14 cellular contexts compared by ENCODE assay signal in the genomic region with DNA sequence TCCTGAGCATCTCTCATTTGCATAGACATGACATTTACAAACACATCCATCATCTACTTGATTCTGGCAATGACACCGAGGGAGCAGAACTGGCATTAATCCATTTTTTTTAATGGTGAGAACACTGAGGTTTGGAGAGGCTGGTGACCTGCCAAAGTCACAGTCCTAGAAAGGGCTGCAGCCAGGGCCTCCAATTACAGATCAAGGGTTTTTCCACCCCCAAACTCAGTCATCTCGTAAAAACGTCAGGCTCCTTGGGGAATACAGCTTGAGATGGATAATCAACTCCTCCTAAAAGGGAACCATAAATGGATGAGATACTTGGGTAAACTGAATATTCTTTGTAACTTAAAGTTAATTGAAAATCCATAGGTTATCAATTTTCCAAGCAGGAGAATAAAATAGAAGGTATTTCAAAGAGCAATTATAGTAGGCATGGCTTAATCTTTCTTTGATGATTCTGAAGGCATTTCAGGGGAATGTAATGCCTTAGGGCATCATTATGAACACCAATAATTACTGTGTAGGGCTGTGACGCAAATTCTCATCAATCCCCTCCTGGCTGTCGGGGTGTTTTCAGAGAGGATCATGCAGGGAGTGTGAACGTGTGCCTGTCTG. TPM values are rescaled to one million over a fixed set of nuclear protein-coding genes. Genes with fewer than 3 reads are reported as not detected.
DNase-seq lines count a peak whose midpoint lies in the region; ATAC-seq, FAIRE-seq and TF ChIP-seq lines count a peak whose summit lies in the region.
"Had no signal": no experiment of that assay in that cellular context is flagged by ENCODE, and none has a peak within 500 bp of the region (broad histone marks: within the 10 kb centered on the region; RNA-seq: fewer than 3 reads in every experiment).

No MANE protein-coding gene starts in this region.

- H3K9me3 ChIP-seq in T-helper 17 cell (ENCODE audit: control insufficient read depth, low read length, poor library complexity, severe bottlenecking) (no peaks in the 10 kb centered on the region), trophoblast cell (ENCODE audit: insufficient read depth, low read depth, low read length) (no peaks in the 10 kb centered on the region)
- H3K9me3 ChIP-seq: esophagus squamous epithelium had no signal

- no peaks in the 10 kb centered on the region for H3K36me3 Mint-ChIP-seq in T-helper 17 cell (ENCODE audit: low read depth)
- no peaks in the 10 kb centered on the region for H3K36me3 Mint-ChIP-seq in activated T-cell treated with anti-CD3 and anti-CD28 coated beads, Interleukin-2, amount 50 U/mL, for 24 hours (ENCODE audit: low read depth)
- H3K36me3 Mint-ChIP-seq: stimulated activated memory B cell treated with anti-CD40 and anti-IgM and Interleukin-4, amounts not matched to agents 10 μg/mL and 1 μg/mL and 100 μg/mL, for 72 hours had no signal

- peak overlapping the region; percentile 39 for H3K27ac Mint-ChIP-seq in T-helper 17 cell
- no peak overlapping the region for H3K27ac Mint-ChIP-seq in activated T-cell treated with anti-CD3 and anti-CD28 coated beads, Interleukin-2, amount 50 U/mL, for 24 hours
- H3K27ac Mint-ChIP-seq: stimulated activated memory B cell treated with anti-CD40 and anti-IgM and Interleukin-4, amounts not matched to agents 10 μg/mL and 1 μg/mL and 100 μg/mL, for 72 hours had no signal

- H3K4me3 ChIP-seq in NB4 (ENCODE audit: low read depth, low read length) (no peak overlapping the region), trophoblast cell (ENCODE audit: low read depth, low read length) (no peak overlapping the region)
- H3K4me3 ChIP-seq: esophagus squamous epithelium had no signal

- no peak for FAIRE-seq in D721Med (lab: Jason Lieb, UNC)
- FAIRE-seq: keratinocyte had no signal

- H3K9me3 Mint-ChIP-seq in activated T-cell treated with anti-CD3 and anti-CD28 coated beads, Interleukin-2, amount 50 U/mL, for 24 hours = no peaks in the 10 kb centered on the region
- H3K9me3 Mint-ChIP-seq: neural crest cell; stimulated activated memory B cell treated with anti-CD40 and anti-IgM and Interleukin-4, amounts not matched to agents 10 μg/mL and 1 μg/mL and 100 μg/mL, for 72 hours had no signal

- peak overlapping the region; percentile 8 for H2AFZ ChIP-seq in trophoblast cell (ENCODE audit: insufficient read depth, low read length, poor library complexity)

- H3K79me1 ChIP-seq in trophoblast cell (ENCODE audit: low read length) = peaks cover 51% of the 10 kb centered on the region

- no peak overlapping the region for H4K12ac ChIP-seq in trophoblast cell (ENCODE audit: low read depth, low read length)

- peak overlapping the region; percentile 95 for H3K27ac ChIP-seq in trophoblast cell (ENCODE audit: low read depth, low read length)
- H3K27ac ChIP-seq in foreskin keratinocyte = no peak overlapping the region
- H3K27ac ChIP-seq: esophagus squamous epithelium had no signal

- H3K4me1 ChIP-seq in trophoblast cell (ENCODE audit: control insufficient read depth in 1 of 2, insufficient read depth in 2 of 2, low read length in 2 of 2) (peaks cover 33 to 44% of the 10 kb centered on the region in 2 experiments), foreskin keratinocyte (peaks cover under 1% of the 10 kb centered on the region)

- peaks cover 1% of the 10 kb centered on the region for H3K79me2 ChIP-seq in trophoblast cell (ENCODE audit: control insufficient read depth, insufficient read depth, low read length, poor library complexity)

- peak overlapping the region; percentile 80 for H4K91ac ChIP-seq in trophoblast cell (ENCODE audit: low read depth, low read length)

- H3K23ac ChIP-seq in trophoblast cell (ENCODE audit: low read length) = no peak overlapping the region

- no peak overlapping the region for H3K9ac ChIP-seq in trophoblast cell (ENCODE audit: low read length)

- peak overlapping the region; percentile 75 for H2BK12ac ChIP-seq in trophoblast cell (ENCODE audit: low read length)

- peak overlapping the region; percentile 76 for H3K14ac ChIP-seq in trophoblast cell (ENCODE audit: low read length)

- H2BK5ac ChIP-seq in trophoblast cell (ENCODE audit: low read depth, low read length, poor library complexity) = peak overlapping the region; percentile 97

- H3K4me1 Mint-ChIP-seq in T-helper 17 cell = peaks cover 7% of the 10 kb centered on the region
- peaks cover 7% of the 10 kb centered on the region for H3K4me1 Mint-ChIP-seq in activated T-cell treated with anti-CD3 and anti-CD28 coated beads, Interleukin-2, amount 50 U/mL, for 24 hours (ENCODE audit: low read depth)

- no peaks in the 10 kb centered on the region for H3K36me3 ChIP-seq in trophoblast cell (ENCODE audit: control insufficient read depth in 1 of 2, insufficient read depth in 2 of 2, low read length in 2 of 2)
- H3K36me3 ChIP-seq: esophagus squamous epithelium had no signal

- no CpG with 5 or more reads among the region's 6 CpGs for WGBS in trophoblast cell (ENCODE audit: extremely low coverage, insufficient coverage, insufficient read length)

- peak overlapping the region; percentile 34 for H4K8ac ChIP-seq in trophoblast cell (ENCODE audit: low read depth, low read length)

- H3K4me2 ChIP-seq in trophoblast cell (ENCODE audit: low read length) = no peak overlapping the region

- no peak overlapping the region for H3K4me3 Mint-ChIP-seq in T-helper 17 cell
- H3K4me3 Mint-ChIP-seq in activated T-cell treated with anti-CD3 and anti-CD28 coated beads, Interleukin-2, amount 50 U/mL, for 24 hours = no peak overlapping the region
- H3K4me3 Mint-ChIP-seq: neural crest cell; stimulated activated memory B cell treated with anti-CD40 and anti-IgM and Interleukin-4, amounts not matched to agents 10 μg/mL and 1 μg/mL and 100 μg/mL, for 72 hours had no signal

- TF ChIP-seq CTCF in NB4 (IDR thresholded peaks at IDR 0.05; ENCODE audit: low read depth, low read length) (no peak), D721Med (IDR thresholded peaks at IDR 0.05; ENCODE audit: insufficient read depth, missing control alignments) (no peak), foreskin keratinocyte (conservative IDR thresholded peaks at IDR 0.05) (no peak)

- peak overlapping the region; percentile 27 for H3K18ac ChIP-seq in trophoblast cell (ENCODE audit: low read length)

- H2AK5ac ChIP-seq in trophoblast cell (ENCODE audit: low read length) = peak overlapping the region; percentile 44

- peak; percentile 72 for DNase-seq in EH (ENCODE audit: low read depth)
- DNase-seq in NB4 (ENCODE audit: low read depth) = peak; percentile 16
- DNase-seq in T-helper 17 cell = no peak
- no peak for DNase-seq in trophoblast cell
- no peak for DNase-seq in D721Med (ENCODE audit: insufficient read length, low spot score)
- DNase-seq in activated T-cell treated with anti-CD3 and anti-CD28 coated beads, Interleukin-2, amount 50 U/mL, for 24 hours = no peak
- DNase-seq in foreskin keratinocyte = no peak
- DNase-seq: DND-41, esophagus squamous epithelium, NCI-H510A had no signal

- H3K4ac ChIP-seq in trophoblast cell (ENCODE audit: low read depth, low read length) = peak overlapping the region; percentile 6

- ATAC-seq in T-helper 17 cell (no peak), foreskin keratinocyte (no peak)
- ATAC-seq: stimulated activated memory B cell treated with anti-CD40 and anti-IgM and Interleukin-4, amounts not matched to agents 10 μg/mL and 1 μg/mL and 100 μg/mL, for 72 hours had no signal

- TF ChIP-seq POLR2A in NB4 (IDR thresholded peaks at IDR 0.05; ENCODE audit: extremely low read depth, insufficient read length) = no peak

- H3K27me3 ChIP-seq in trophoblast cell (ENCODE audit: insufficient read depth, low read length) = no peaks in the 10 kb centered on the region
- no peaks in the 10 kb centered on the region for H3K27me3 ChIP-seq in foreskin keratinocyte
- H3K27me3 ChIP-seq: esophagus squamous epithelium had no signal

- peak overlapping the region; percentile 65 for H2BK120ac ChIP-seq in trophoblast cell (ENCODE audit: insufficient read depth, low read length, poor library complexity)

- H3K27me3 Mint-ChIP-seq in T-helper 17 cell = peaks cover 6% of the 10 kb centered on the region
- H3K27me3 Mint-ChIP-seq in activated T-cell treated with anti-CD3 and anti-CD28 coated beads, Interleukin-2, amount 50 U/mL, for 24 hours = no peaks in the 10 kb centered on the region
- H3K27me3 Mint-ChIP-seq: stimulated activated memory B cell treated with anti-CD40 and anti-IgM and Interleukin-4, amounts not matched to agents 10 μg/mL and 1 μg/mL and 100 μg/mL, for 72 hours had no signal

RNA-seq across cellular contexts. Expression of a gene that starts 9.5 kb away (rescaled TPM):
- total RNA-seq in T-helper 17 cell = 1 to 10 TPM; 5.5 to 6.0 TPM
- polyA plus RNA-seq in trophoblast cell (2013) = 7.3 and 9.2 TPM in 2 replicates
- total RNA-seq in foreskin keratinocyte = 0.17 and 0.18 TPM in 2 replicates
- polyA plus RNA-seq in foreskin keratinocyte = 0.16 and 0.18 TPM in 2 replicates
- total RNA-seq: HT1080 had no signal

Comparison
In these comparisons a context has a peak if more than half of its experiments do, and no peak if none do; other contexts are left out.
1. DNase-seq: peak in EH (single experiment) and NB4 (single experiment); none in T-helper 17 cell (0 of 3), trophoblast cell (0 of 2), D721Med (single experiment), activated T-cell treated with anti-CD3 and anti-CD28 coated beads, Interleukin-2, amount 50 U/mL, for 24 hours (single experiment) and foreskin keratinocyte (0 of 2).